19 cellular contexts compared by ENCODE assay signal in genomic region chr9:85185486-85186217, GRCh38.
A peak's percentile ranks its signal among the peaks of the same experiment; 100 is the strongest.
DNase-seq lines count a peak whose midpoint lies in the region; ATAC-seq and TF ChIP-seq lines count a peak whose summit lies in the region.
"Had no signal": no experiment of that assay in that cellular context is flagged by ENCODE, and none has a peak within 500 bp of the region (broad histone marks: within the 10 kb centered on the region; RNA-seq: fewer than 3 reads in every experiment).

No MANE protein-coding gene starts in this region.

- no peak for TF ChIP-seq CTCF in foreskin keratinocyte (conservative IDR thresholded peaks at IDR 0.05)

- WGBS in mesenchymal stem cell: 94% methylated on average over 2 of the region's 3 CpGs

- no peak overlapping the region for H2BK12ac ChIP-seq in mesenchymal stem cell (ENCODE audit: low read length in 2 of 2)

- H3K79me1 ChIP-seq in mesenchymal stem cell (replicated peaks; ENCODE audit: low read length, poor library complexity, severe bottlenecking): no peaks in the 10 kb centered on the region

- no peak overlapping the region for H3K9ac ChIP-seq in mesenchymal stem cell (ENCODE audit: low read length)

- no peak overlapping the region for H2AK5ac ChIP-seq in mesenchymal stem cell (ENCODE audit: low read length, severe bottlenecking)

- H3K36me3 ChIP-seq in mesenchymal stem cell (ENCODE audit: control insufficient read depth in 1 of 2, insufficient read depth in 2 of 2, low read depth in 1 of 2, low read length in 2 of 2): no peaks in the 10 kb centered on the region

- no peaks in the 10 kb centered on the region for H3K27me3 ChIP-seq in foreskin keratinocyte
- no peaks in the 10 kb centered on the region for H3K27me3 ChIP-seq in mesenchymal stem cell (ENCODE audit: control insufficient read depth in 1 of 2, insufficient read depth in 1 of 2, low read length in 2 of 2)

- no peak overlapping the region for H3K4me3 ChIP-seq in mesenchymal stem cell (ENCODE audit: insufficient read depth in 1 of 2, low read depth in 1 of 2, low read length in 2 of 2)
- H3K4me3 ChIP-seq: A549 had no signal

- H4K91ac ChIP-seq in mesenchymal stem cell (ENCODE audit: low read length): no peak overlapping the region

- DNase-seq in M059J (ENCODE audit: low read depth) (peak; percentile 42), astrocyte of the hippocampus (ENCODE audit: low read depth, low spot score) (peak; percentile 27), foreskin keratinocyte (peak in 1 of 2 donors; percentile 22), mesenchymal stem cell (no peak), GOT3 (lab: John Stamatoyannopoulos, UW) (no peak), medulla oblongata (ENCODE audit: extremely low spot score) (no peak)
- no peak for DNase-seq in activated CD4-positive, alpha-beta T cell treated with anti-CD3 and anti-CD28 coated beads, Interleukin-2, amount 50 U/mL, for 48 hours
- DNase-seq: 8988T; ACHN; AML-193; C1 segment of cervical spinal cord; Caco-2; CD4-positive, alpha-beta memory T cell; DMS153; DND-41; H7; HCEC 1CT had no signal

- H2AFZ ChIP-seq in mesenchymal stem cell (ENCODE audit: low read depth, low read length): no peak overlapping the region

- H3K18ac ChIP-seq in mesenchymal stem cell (ENCODE audit: low read depth in 1 of 2, low read length in 2 of 2): no peak overlapping the region

- H3K4me2 ChIP-seq in mesenchymal stem cell (ENCODE audit: low read length, poor library complexity, severe bottlenecking): peak overlapping the region; percentile 35
- H3K4me2 ChIP-seq: A549 had no signal

- H3K27ac ChIP-seq in foreskin keratinocyte (no peak overlapping the region), mesenchymal stem cell (ENCODE audit: low read length, poor library complexity, severe bottlenecking) (no peak overlapping the region)
- H3K27ac ChIP-seq: A549 had no signal

- no peak overlapping the region for H3K23ac ChIP-seq in mesenchymal stem cell (ENCODE audit: low read length in 2 of 2)

- no peak overlapping the region for H2BK15ac ChIP-seq in mesenchymal stem cell (ENCODE audit: low read depth, poor library complexity, severe bottlenecking)

- H3K4me1 ChIP-seq in foreskin keratinocyte: peaks cover 14% of the 10 kb centered on the region
- H3K4me1 ChIP-seq in mesenchymal stem cell (ENCODE audit: control insufficient read depth, insufficient read depth, low read depth, low read length): no peaks in the 10 kb centered on the region
- H3K4me1 ChIP-seq: A549, Caco-2 had no signal

- no peak overlapping the region for H2BK5ac ChIP-seq in mesenchymal stem cell (ENCODE audit: low read depth, low read length, poor library complexity, severe bottlenecking)

- H3K14ac ChIP-seq in mesenchymal stem cell (ENCODE audit: low read length in 2 of 2): peak overlapping the region in 1 of 2 experiments; percentile 84

- H4K8ac ChIP-seq in mesenchymal stem cell (ENCODE audit: low read length): no peak overlapping the region

- no peaks in the 10 kb centered on the region for H3K9me3 ChIP-seq in mesenchymal stem cell (ENCODE audit: control insufficient read depth, low read length)
- H3K9me3 ChIP-seq: A549, Caco-2 had no signal

- H3K4ac ChIP-seq in mesenchymal stem cell (ENCODE audit: low read depth in 1 of 2, low read length in 2 of 2): no peak overlapping the region

- ATAC-seq in foreskin keratinocyte: peak; percentile 54
- ATAC-seq in HG02678 (IDR thresholded peaks at IDR 0.05; ENCODE audit: unreplicated experiment): no peak
- ATAC-seq: A549 had no signal

- H2BK120ac ChIP-seq in mesenchymal stem cell (ENCODE audit: low read depth, low read length): no peak overlapping the region

Comparison
In these comparisons a context has a peak if more than half of its experiments do, and no peak if none do; other contexts are left out.
1. DNase-seq: peak in M059J (single experiment) and astrocyte of the hippocampus (single experiment); none in mesenchymal stem cell (single experiment), GOT3 (single experiment), activated CD4-positive, alpha-beta T cell treated with anti-CD3 and anti-CD28 coated beads, Interleukin-2, amount 50 U/mL, for 48 hours (0 of 2) and medulla oblongata (single experiment).